Comparison of ENCODE assay signal across 37 cellular contexts in genomic region chr22:47798229-47798628, GRCh38.
"Had no signal": no experiment of that assay in that cellular context is flagged by ENCODE, and none has a peak within 500 bp of the region (broad histone marks: within the 10 kb centered on the region; RNA-seq: fewer than 3 reads in every experiment).

No MANE protein-coding gene starts in this region.

- H3K36me3 Mint-ChIP-seq: activated naive CD4-positive, alpha-beta T cell treated with anti-CD3 and anti-CD28 coated beads, Interleukin-2, amount 10 ng/mL, durations not matched to agents 7 days and 5 days; activated naive CD4-positive, alpha-beta T cell treated with anti-CD3 and anti-CD28 coated beads, Interleukin-2, amount 50 U/mL, for 72 hours; activated naive CD8-positive, alpha-beta T cell treated with anti-CD3 and anti-CD28 coated beads, Interleukin-2, amount 10 ng/mL, durations not matched to agents 7 days and 5 days; brain; T-cell had no signal

- DNase-seq: activated B cell treated with CpG ODN at 0.5 μM for 24 hours; activated CD4-positive, alpha-beta T cell treated with anti-CD3 and anti-CD28 coated beads for 48 hours; activated CD4-positive, alpha-beta T cell treated with anti-CD3 and anti-CD28 coated beads, Interleukin-2, amount 50 U/mL, for 1 hour; activated CD4-positive, alpha-beta T cell treated with anti-CD3 and anti-CD28 coated beads, Interleukin-2, amount 50 U/mL, for 48 hours; activated CD8-positive, alpha-beta T cell treated with anti-CD3 and anti-CD28 coated beads for 36 hours; activated gamma-delta T cell; activated naive CD4-positive, alpha-beta T cell; activated naive CD4-positive, alpha-beta T cell treated with anti-CD3 and anti-CD28 coated beads, Interleukin-2, amount 10 ng/mL, durations not matched to agents 7 days and 5 days; activated naive CD8-positive, alpha-beta T cell treated with anti-CD3 and anti-CD28 coated beads, Interleukin-2, amount 10 ng/mL, durations not matched to agents 7 days and 5 days; activated T-cell treated with anti-CD3 and anti-CD28 coated beads, Interleukin-2, amount 50 U/mL, for 1 hour; activated T-cell treated with anti-CD3 and anti-CD28 coated beads, Interleukin-2, amount 50 U/mL, for 48 hours; central memory CD4-positive, alpha-beta T cell; dorsolateral prefrontal cortex; effector CD4-positive, alpha-beta T cell; effector memory CD8-positive, alpha-beta T cell; esophagus squamous epithelium; foreskin melanocyte; heart right ventricle; SW 1271; T-cell; T1000; WERI-Rb-1 had no signal

- FAIRE-seq: endometrium, endothelial cell of umbilical vein had no signal

- H3K27ac Mint-ChIP-seq: activated B cell treated with CpG ODN at 0.5 μM for 24 hours; activated CD8-positive, alpha-beta T cell treated with anti-CD3 and anti-CD28 coated beads for 36 hours; activated naive CD4-positive, alpha-beta T cell treated with anti-CD3 and anti-CD28 coated beads, Interleukin-2, amount 10 ng/mL, durations not matched to agents 7 days and 5 days; activated naive CD4-positive, alpha-beta T cell treated with anti-CD3 and anti-CD28 coated beads, Interleukin-2, amount 50 U/mL, for 72 hours; activated naive CD8-positive, alpha-beta T cell treated with anti-CD3 and anti-CD28 coated beads, Interleukin-2, amount 10 ng/mL, durations not matched to agents 7 days and 5 days; activated T-helper 1 cell treated with anti-CD3 and anti-CD28 coated beads, Interleukin-12 subunit alpha, Interleukin-12 subunit beta, Interleukin-2, Interleukin-4 antibody, amounts not matched to agents 30 ng/mL and 10 ng/mL and 1 ng/mL, durations not matched to agents 14 hours and 24 hours and 36 hours; activated T-helper 2 cell treated with anti-CD3 and anti-CD28 coated beads, Interferon-gamma antibody, Interleukin-2, Interleukin-4, amounts not matched to agents 10 μg/mL and 5 μg/mL and 100 μg/mL, durations not matched to agents 14 hours and 24 hours and 36 hours; brain; dendritic cell treated with granulocyte-macrophage colony-stimulating factor and Interleukin-4, amounts not matched to agents 40 ng/mL and 50 ng/mL, for 4 days; effector memory CD8-positive, alpha-beta T cell; T-cell; T-helper 1 cell treated with Interleukin-12 subunit alpha and Interleukin-12 subunit beta and Interleukin-4 antibody, amounts not matched to agents 30 μg/mL and 1 μg/mL, for 36 hours had no signal

- H3K4me3 ChIP-seq: ascending aorta, breast epithelium, cardiac muscle cell, coronary artery, dorsolateral prefrontal cortex, esophagus squamous epithelium, gastroesophageal sphincter, heart right ventricle had no signal

- H3K27me3 ChIP-seq: ascending aorta, cardiac muscle cell had no signal

- H3K36me3 ChIP-seq: ascending aorta, breast epithelium, cardiac muscle cell, esophagus squamous epithelium, gastroesophageal sphincter, heart right ventricle, WERI-Rb-1 had no signal

- H3K27ac ChIP-seq: ascending aorta, breast epithelium, cardiac muscle cell, coronary artery, dorsolateral prefrontal cortex, epithelial cell of prostate, esophagus squamous epithelium, gastroesophageal sphincter, heart right ventricle, WERI-Rb-1 had no signal

- H3K4me1 Mint-ChIP-seq: activated B cell treated with CpG ODN at 0.5 μM for 24 hours; activated naive CD4-positive, alpha-beta T cell treated with anti-CD3 and anti-CD28 coated beads, Interleukin-2, amount 10 ng/mL, durations not matched to agents 7 days and 5 days; activated naive CD8-positive, alpha-beta T cell treated with anti-CD3 and anti-CD28 coated beads, Interleukin-2, amount 10 ng/mL, durations not matched to agents 7 days and 5 days; T-cell had no signal

- H3K4me3 Mint-ChIP-seq: activated B cell treated with CpG ODN at 0.5 μM for 24 hours; activated CD8-positive, alpha-beta T cell treated with anti-CD3 and anti-CD28 coated beads for 36 hours; activated naive CD4-positive, alpha-beta T cell treated with anti-CD3 and anti-CD28 coated beads, Interleukin-2, amount 10 ng/mL, durations not matched to agents 7 days and 5 days; activated naive CD8-positive, alpha-beta T cell treated with anti-CD3 and anti-CD28 coated beads, Interleukin-2, amount 10 ng/mL, durations not matched to agents 7 days and 5 days; activated T-helper 1 cell treated with anti-CD3 and anti-CD28 coated beads, Interleukin-12 subunit alpha, Interleukin-12 subunit beta, Interleukin-2, Interleukin-4 antibody, amounts not matched to agents 30 ng/mL and 10 ng/mL and 1 ng/mL, durations not matched to agents 14 hours and 24 hours and 36 hours; brain; dendritic cell treated with granulocyte-macrophage colony-stimulating factor and Interleukin-4, amounts not matched to agents 40 ng/mL and 50 ng/mL, for 4 days; effector memory CD8-positive, alpha-beta T cell; T-cell; T-helper 1 cell treated with Interleukin-12 subunit alpha and Interleukin-12 subunit beta and Interleukin-4 antibody, amounts not matched to agents 30 μg/mL and 1 μg/mL, for 36 hours had no signal

- H3K4me1 ChIP-seq: ascending aorta, breast epithelium, esophagus squamous epithelium, gastroesophageal sphincter, heart right ventricle had no signal

- H3K9me3 ChIP-seq: ascending aorta, breast epithelium, esophagus squamous epithelium had no signal

- ATAC-seq: activated CD4-positive, CD25-positive, alpha-beta regulatory T cell treated with anti-CD3 and anti-CD28 coated beads, Interleukin-2, amount 50 U/mL, for 24 hours; activated CD8-positive, alpha-beta T cell treated with anti-CD3 and anti-CD28 coated beads for 36 hours; activated naive CD4-positive, alpha-beta T cell treated with anti-CD3 and anti-CD28 coated beads, Interleukin-2, amount 50 U/mL, for 72 hours; effector memory CD8-positive, alpha-beta T cell; gastroesophageal sphincter; heart right ventricle; T-cell had no signal

- H3K9me3 Mint-ChIP-seq: activated CD8-positive, alpha-beta T cell treated with anti-CD3 and anti-CD28 coated beads for 36 hours; activated naive CD8-positive, alpha-beta T cell treated with anti-CD3 and anti-CD28 coated beads, Interleukin-2, amount 10 ng/mL, durations not matched to agents 7 days and 5 days; activated T-helper 1 cell treated with anti-CD3 and anti-CD28 coated beads, Interleukin-12 subunit alpha, Interleukin-12 subunit beta, Interleukin-2, Interleukin-4 antibody, amounts not matched to agents 30 ng/mL and 10 ng/mL and 1 ng/mL, durations not matched to agents 14 hours and 24 hours and 36 hours; activated T-helper 2 cell treated with anti-CD3 and anti-CD28 coated beads, Interferon-gamma antibody, Interleukin-2, Interleukin-4, amounts not matched to agents 10 μg/mL and 5 μg/mL and 100 μg/mL, durations not matched to agents 14 hours and 24 hours and 36 hours; dendritic cell treated with granulocyte-macrophage colony-stimulating factor and Interleukin-4, amounts not matched to agents 40 ng/mL and 50 ng/mL, for 4 days; effector memory CD8-positive, alpha-beta T cell; T-helper 1 cell treated with Interleukin-12 subunit alpha and Interleukin-12 subunit beta and Interleukin-4 antibody, amounts not matched to agents 30 μg/mL and 1 μg/mL, for 36 hours had no signal
